ENCODE assay signal across 26 cellular contexts in genomic region chr1:210554382-210554781, GRCh38.
"Had no signal": no experiment of that assay in that cellular context is flagged by ENCODE, and none has a peak within 500 bp of the region (broad histone marks: within the 10 kb centered on the region; RNA-seq: fewer than 3 reads in every experiment).

No MANE protein-coding gene starts in this region.

- H3K27ac Mint-ChIP-seq: stimulated activated effector memory CD8-positive, alpha-beta T cell treated with anti-CD3 and anti-CD28 coated beads, Interleukin-12 subunit alpha, Interleukin-12 subunit beta, amount 100 ng/mL, for 72 hours; stimulated activated memory B cell treated with anti-CD40 and anti-IgM and Interleukin-4, amounts not matched to agents 10 μg/mL and 1 μg/mL and 100 μg/mL, for 72 hours; stimulated activated naive B cell treated with anti-CD40 and anti-IgM and Interleukin-4, amounts not matched to agents 10 μg/mL and 1 μg/mL and 100 μg/mL, for 72 hours; stimulated activated naive CD8-positive, alpha-beta T cell treated with anti-CD3 and anti-CD28 coated beads, Interleukin-15, amount 100 ng/mL, for 72 hours; stimulated activated naive CD8-positive, alpha-beta T cell treated with anti-CD3 and anti-CD28 coated beads, Interleukin-15, Interleukin-2, amounts not matched to agents 100 ng/mL and 50 ng/mL, for 24 hours had no signal

- H3K27me3 ChIP-seq: stomach, suprapubic skin, testis, thyroid gland, tibial artery, tibial nerve, transverse colon, upper lobe of left lung, upper lobe of right lung, uterus, vagina had no signal

- H3K4me3 ChIP-seq: stomach, suprapubic skin, testis, thoracic aorta, thyroid gland, tibial artery, tibial nerve, transverse colon, upper lobe of left lung, upper lobe of right lung, uterus, vagina had no signal

- H3K4me1 ChIP-seq: suprapubic skin, tibial artery, transverse colon, upper lobe of left lung, upper lobe of right lung, uterus, vagina had no signal

- ATAC-seq: stimulated activated effector memory CD8-positive, alpha-beta T cell treated with anti-CD3 and anti-CD28 coated beads, Interleukin-12 subunit alpha, Interleukin-12 subunit beta, amount 100 ng/mL, for 72 hours; stimulated activated memory B cell treated with anti-CD40 and anti-IgM and Interleukin-4, amounts not matched to agents 10 μg/mL and 1 μg/mL and 100 μg/mL, for 72 hours; stimulated activated naive B cell treated with anti-CD40 and anti-IgM and Interleukin-4, amounts not matched to agents 10 μg/mL and 1 μg/mL and 100 μg/mL, for 72 hours; stimulated activated naive CD8-positive, alpha-beta T cell treated with anti-CD3 and anti-CD28 coated beads, Interleukin-15, amount 100 ng/mL, for 72 hours; stimulated activated naive CD8-positive, alpha-beta T cell treated with anti-CD3 and anti-CD28 coated beads, Interleukin-15, Interleukin-2, amounts not matched to agents 100 U/mL and 50 U/mL, for 24 hours; upper lobe of right lung had no signal

- H3K9me3 Mint-ChIP-seq: stimulated activated effector memory CD8-positive, alpha-beta T cell treated with anti-CD3 and anti-CD28 coated beads, Interleukin-12 subunit alpha, Interleukin-12 subunit beta, amount 100 ng/mL, for 72 hours; stimulated activated memory B cell treated with anti-CD40 and anti-IgM and Interleukin-4, amounts not matched to agents 10 μg/mL and 1 μg/mL and 100 μg/mL, for 72 hours; stimulated activated naive B cell treated with anti-CD40 and anti-IgM and Interleukin-4, amounts not matched to agents 10 μg/mL and 1 μg/mL and 100 μg/mL, for 72 hours; stimulated activated naive CD8-positive, alpha-beta T cell treated with anti-CD3 and anti-CD28 coated beads, Interleukin-15, amount 100 ng/mL, for 72 hours; stimulated activated naive CD8-positive, alpha-beta T cell treated with anti-CD3 and anti-CD28 coated beads, Interleukin-15, Interleukin-2, amounts not matched to agents 100 ng/mL and 50 ng/mL, for 24 hours had no signal

- DNase-seq: stimulated activated CD4-positive, alpha-beta T cell treated with anti-CD3 and anti-CD28 coated beads, Interleukin-2, amount 100 ng/mL, for 48 hours; stimulated activated CD4-positive, alpha-beta T cell treated with anti-CD3 and anti-CD28 coated beads, Interleukin-4, amount 100 ng/mL, for 1 hour; stimulated activated CD4-positive, alpha-beta T cell treated with anti-CD3 and anti-CD28 coated beads, Interleukin-4, amount 100 ng/mL, for 24 hours; stimulated activated CD4-positive, alpha-beta T cell treated with anti-CD3 and anti-CD28 coated beads, Interleukin-4, amount 100 ng/mL, for 4 hours; stimulated activated CD8-positive, alpha-beta memory T cell treated with anti-CD3 and anti-CD28 coated beads, Interleukin-4, amount 100 ng/mL, for 48 hours; stimulated activated naive B cell treated with anti-CD40 and anti-IgM and Interleukin-4, amounts not matched to agents 10 μg/mL and 1 μg/mL and 100 μg/mL, for 72 hours; stimulated activated naive CD4-positive, alpha-beta T cell; stimulated activated naive CD4-positive, alpha-beta T cell treated with Interleukin-2 at 50 U/mL for 16 hours; stimulated activated naive CD8-positive, alpha-beta T cell treated with anti-CD3 and anti-CD28 coated beads, Interleukin-15, amount 100 ng/mL, for 72 hours; stimulated activated naive CD8-positive, alpha-beta T cell treated with anti-CD3 and anti-CD28 coated beads, Interleukin-15, Interleukin-2, amounts not matched to agents 100 U/mL and 50 U/mL, for 24 hours; stomach; substantia nigra; testis; thyroid gland; tibial artery; transverse colon; upper lobe of left lung; upper lobe of right lung; uterus had no signal

- H3K27ac ChIP-seq: stomach, suprapubic skin, testis, thoracic aorta, thyroid gland, tibial artery, tibial nerve, transverse colon, upper lobe of left lung, upper lobe of right lung, uterus, vagina had no signal

- H3K9me3 ChIP-seq: stomach, suprapubic skin, testis, thoracic aorta, thyroid gland, tibial artery, tibial nerve, transverse colon, upper lobe of left lung, upper lobe of right lung, uterus, vagina had no signal

- H3K27me3 Mint-ChIP-seq: stimulated activated memory B cell treated with anti-CD40 and anti-IgM and Interleukin-4, amounts not matched to agents 10 μg/mL and 1 μg/mL and 100 μg/mL, for 72 hours; stimulated activated naive B cell treated with anti-CD40 and anti-IgM and Interleukin-4, amounts not matched to agents 10 μg/mL and 1 μg/mL and 100 μg/mL, for 72 hours; stimulated activated naive CD8-positive, alpha-beta T cell treated with anti-CD3 and anti-CD28 coated beads, Interleukin-15, amount 100 ng/mL, for 72 hours; stimulated activated naive CD8-positive, alpha-beta T cell treated with anti-CD3 and anti-CD28 coated beads, Interleukin-15, Interleukin-2, amounts not matched to agents 100 ng/mL and 50 ng/mL, for 24 hours had no signal

- H3K36me3 ChIP-seq: stomach, suprapubic skin, thoracic aorta, thyroid gland, tibial artery, tibial nerve, transverse colon, upper lobe of left lung, upper lobe of right lung, uterus, vagina had no signal

- H3K4me1 Mint-ChIP-seq: stimulated activated effector memory CD8-positive, alpha-beta T cell treated with anti-CD3 and anti-CD28 coated beads, Interleukin-12 subunit alpha, Interleukin-12 subunit beta, amount 100 ng/mL, for 72 hours; stimulated activated memory B cell treated with anti-CD40 and anti-IgM and Interleukin-4, amounts not matched to agents 10 μg/mL and 1 μg/mL and 100 μg/mL, for 72 hours; stimulated activated naive B cell treated with anti-CD40 and anti-IgM and Interleukin-4, amounts not matched to agents 10 μg/mL and 1 μg/mL and 100 μg/mL, for 72 hours; stimulated activated naive CD8-positive, alpha-beta T cell treated with anti-CD3 and anti-CD28 coated beads, Interleukin-15, amount 100 ng/mL, for 72 hours had no signal

- H3K36me3 Mint-ChIP-seq: stimulated activated effector memory CD8-positive, alpha-beta T cell treated with anti-CD3 and anti-CD28 coated beads, Interleukin-12 subunit alpha, Interleukin-12 subunit beta, amount 100 ng/mL, for 72 hours; stimulated activated naive B cell treated with anti-CD40 and anti-IgM and Interleukin-4, amounts not matched to agents 10 μg/mL and 1 μg/mL and 100 μg/mL, for 72 hours had no signal

- H3K4me3 Mint-ChIP-seq: stimulated activated effector memory CD8-positive, alpha-beta T cell treated with anti-CD3 and anti-CD28 coated beads, Interleukin-12 subunit alpha, Interleukin-12 subunit beta, amount 100 ng/mL, for 72 hours; stimulated activated memory B cell treated with anti-CD40 and anti-IgM and Interleukin-4, amounts not matched to agents 10 μg/mL and 1 μg/mL and 100 μg/mL, for 72 hours; stimulated activated naive B cell treated with anti-CD40 and anti-IgM and Interleukin-4, amounts not matched to agents 10 μg/mL and 1 μg/mL and 100 μg/mL, for 72 hours; stimulated activated naive CD8-positive, alpha-beta T cell treated with anti-CD3 and anti-CD28 coated beads, Interleukin-15, amount 100 ng/mL, for 72 hours; stimulated activated naive CD8-positive, alpha-beta T cell treated with anti-CD3 and anti-CD28 coated beads, Interleukin-15, Interleukin-2, amounts not matched to agents 100 ng/mL and 50 ng/mL, for 24 hours had no signal
